Comparison of ENCODE assay signal across 18 cellular contexts in the genomic region with DNA sequence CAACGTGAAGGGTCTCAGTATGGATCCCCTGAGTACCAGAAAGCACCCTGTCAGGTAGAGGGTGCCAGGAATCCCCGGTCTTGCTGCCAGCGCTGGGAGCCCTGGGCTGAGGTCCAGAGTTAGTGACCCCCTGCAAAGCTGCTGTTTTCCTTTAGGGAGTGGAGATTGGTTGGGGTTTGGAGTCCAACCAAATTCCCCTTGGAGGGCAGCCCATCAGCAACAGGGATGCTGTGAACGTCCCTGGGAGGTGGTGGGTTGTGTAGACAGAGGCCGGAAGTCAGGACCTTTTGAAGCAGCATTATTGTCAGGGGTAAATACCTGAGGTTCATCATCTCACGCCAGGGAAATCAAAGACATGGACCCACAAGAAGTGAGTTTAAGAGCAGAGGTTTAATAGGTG.
"Had no signal": no experiment of that assay in that cellular context is flagged by ENCODE, and none has a peak within 500 bp of the region (broad histone marks: within the 10 kb centered on the region; RNA-seq: fewer than 3 reads in every experiment).

No MANE protein-coding gene starts in this region.

- H3K27ac ChIP-seq: brain microvascular endothelial cell, ovary, skin epidermis, uterus, VCaP had no signal

- H3K27me3 ChIP-seq: brain microvascular endothelial cell, ovary, uterus had no signal

- H3K4me1 ChIP-seq: uterus had no signal

- H3K4me3 ChIP-seq: lung, ovary, skin epidermis, uterus had no signal

- H3K9me3 ChIP-seq: ovary, uterus had no signal

- H3K27me3 Mint-ChIP-seq: activated CD4-positive, alpha-beta T cell treated with anti-CD3 and anti-CD28 coated beads for 36 hours had no signal

- H3K27ac Mint-ChIP-seq: activated CD4-positive, alpha-beta memory T cell treated with anti-CD3 and anti-CD28 coated beads, Interleukin-2, amount 10 ng/mL, durations not matched to agents 7 days and 5 days; activated CD4-positive, alpha-beta T cell treated with anti-CD3 and anti-CD28 coated beads for 36 hours; activated naive CD4-positive, alpha-beta T cell treated with anti-CD3 and anti-CD28 coated beads for 36 hours; endodermal cell had no signal

- H3K36me3 Mint-ChIP-seq: natural killer cell, T-cell had no signal

- H3K9me3 Mint-ChIP-seq: activated CD4-positive, alpha-beta memory T cell treated with anti-CD3 and anti-CD28 coated beads, Interleukin-2, amount 10 ng/mL, durations not matched to agents 7 days and 5 days; activated naive CD4-positive, alpha-beta T cell treated with anti-CD3 and anti-CD28 coated beads for 36 hours; endodermal cell; natural killer cell; T-cell had no signal

- DNase-seq: activated CD4-positive, alpha-beta memory T cell treated with anti-CD3 and anti-CD28 coated beads, Interleukin-2, amount 10 ng/mL, durations not matched to agents 7 days and 5 days; activated CD4-positive, alpha-beta T cell treated with anti-CD3 and anti-CD28 coated beads for 36 hours; activated naive CD4-positive, alpha-beta T cell treated with anti-CD3 and anti-CD28 coated beads for 36 hours; brain microvascular endothelial cell; cerebellar nuclear complex; endodermal cell; erythroblast; hippocampal formation; left colon; natural killer cell; retina; T-cell; T1000; uterus had no signal

- H3K36me3 ChIP-seq: brain microvascular endothelial cell, ovary, uterus had no signal

- H3K4me3 Mint-ChIP-seq: activated CD4-positive, alpha-beta memory T cell treated with anti-CD3 and anti-CD28 coated beads, Interleukin-2, amount 10 ng/mL, durations not matched to agents 7 days and 5 days; activated CD4-positive, alpha-beta T cell treated with anti-CD3 and anti-CD28 coated beads for 36 hours; activated naive CD4-positive, alpha-beta T cell treated with anti-CD3 and anti-CD28 coated beads for 36 hours; endodermal cell; natural killer cell had no signal

- ATAC-seq: activated CD4-positive, alpha-beta T cell treated with anti-CD3 and anti-CD28 coated beads for 36 hours; left colon; natural killer cell; T-cell had no signal
